ENCODE assay signal across 2 cellular contexts in the genomic region with DNA sequence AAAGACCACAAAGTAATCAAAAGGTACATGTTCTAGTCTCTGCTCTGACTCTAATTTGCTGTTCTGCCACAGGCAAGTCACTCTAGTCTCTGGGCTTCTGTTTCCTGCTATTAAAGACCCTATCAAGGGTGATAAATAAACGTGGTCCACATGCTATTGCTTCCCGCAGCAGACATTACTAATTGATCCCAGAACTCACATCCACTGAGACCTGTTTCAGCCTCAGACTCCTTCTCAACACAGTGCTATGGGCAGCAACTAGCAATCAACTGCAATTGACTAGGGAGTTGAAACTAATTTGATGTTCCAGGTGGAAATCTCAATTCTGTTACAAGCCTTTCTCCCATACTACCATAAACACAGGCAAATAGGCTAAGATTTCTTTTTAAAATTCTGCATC.
A peak's percentile ranks its signal among the peaks of the same experiment; 100 is the strongest.
TF ChIP-seq lines count a peak whose summit lies in the region.

No MANE protein-coding gene starts in this region.

TF ChIP-seq in GM12878, 131 proteins besides CTCF, POLR2A, EP300 and RAD21:
- peak; percentile 50; the same call in 1 of the 2 replicates for TF ChIP-seq MLLT1 (IDR thresholded peaks at IDR 0.05)
- no peak for TF ChIP-seq ZNF207 (IDR thresholded peaks at IDR 0.05; ENCODE audit: borderline replicate concordance)
TF ChIP-seq in GM12878: peak in this region for 1.

TF ChIP-seq in K562, 482 proteins besides CTCF, POLR2A, EP300 and RAD21:
- TF ChIP-seq TCF3 (CRISPR knock-in tag; IDR thresholded peaks at IDR 0.05) = no peak
- TF ChIP-seq ZBTB17 (CRISPR knock-in tag; IDR thresholded peaks at IDR 0.05) = peak; percentile 90
- TF ChIP-seq ZNF449 (CRISPR knock-in tag; IDR thresholded peaks at IDR 0.05) = no peak
- TF ChIP-seq EZH2 (IDR thresholded peaks at IDR 0.05; ENCODE audit: borderline replicate concordance, low read depth, low read length) = no peak
- no peak for TF ChIP-seq FOXK2 (conservative IDR thresholded peaks at IDR 0.05 in 1 of 2, IDR thresholded peaks at IDR 0.05 in 1 of 2; ENCODE audit: low read depth in 2 of 2)
- no peak for TF ChIP-seq STAT5B (CRISPR knock-in tag; IDR thresholded peaks at IDR 0.05)
- TF ChIP-seq ELF1 (tag; IDR thresholded peaks at IDR 0.05) = no peak
- TF ChIP-seq ZNF655 (CRISPR knock-in tag; IDR thresholded peaks at IDR 0.05) = no peak
- 0 out of 2 replicates have a peak, but pooled peaks have one; percentile 36 for TF ChIP-seq ZNF23 (CRISPR knock-in tag; IDR thresholded peaks at IDR 0.05)
- TF ChIP-seq, protein P1, sequence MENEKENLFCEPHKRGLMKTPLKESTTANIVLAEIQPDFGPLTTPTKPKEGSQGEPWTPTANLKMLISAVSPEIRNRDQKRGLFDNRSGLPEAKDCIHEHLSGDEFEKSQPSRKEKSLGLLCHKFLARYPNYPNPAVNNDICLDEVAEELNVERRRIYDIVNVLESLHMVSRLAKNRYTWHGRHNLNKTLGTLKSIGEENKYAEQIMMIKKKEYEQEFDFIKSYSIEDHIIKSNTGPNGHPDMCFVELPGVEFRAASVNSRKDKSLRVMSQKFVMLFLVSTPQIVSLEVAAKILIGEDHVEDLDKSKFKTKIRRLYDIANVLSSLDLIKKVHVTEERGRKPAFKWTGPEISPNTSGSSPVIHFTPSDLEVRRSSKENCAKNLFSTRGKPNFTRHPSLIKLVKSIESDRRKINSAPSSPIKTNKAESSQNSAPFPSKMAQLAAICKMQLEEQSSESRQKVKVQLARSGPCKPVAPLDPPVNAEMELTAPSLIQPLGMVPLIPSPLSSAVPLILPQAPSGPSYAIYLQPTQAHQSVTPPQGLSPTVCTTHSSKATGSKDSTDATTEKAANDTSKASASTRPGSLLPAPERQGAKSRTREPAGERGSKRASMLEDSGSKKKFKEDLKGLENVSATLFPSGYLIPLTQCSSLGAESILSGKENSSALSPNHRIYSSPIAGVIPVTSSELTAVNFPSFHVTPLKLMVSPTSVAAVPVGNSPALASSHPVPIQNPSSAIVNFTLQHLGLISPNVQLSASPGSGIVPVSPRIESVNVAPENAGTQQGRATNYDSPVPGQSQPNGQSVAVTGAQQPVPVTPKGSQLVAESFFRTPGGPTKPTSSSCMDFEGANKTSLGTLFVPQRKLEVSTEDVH (IDR thresholded peaks at IDR 0.05; ENCODE audit: low read depth, partially characterized antibody) = no peak
- TF ChIP-seq SP1 (CRISPR knock-in tag; IDR thresholded peaks at IDR 0.05) = no peak
- no peak for TF ChIP-seq ZNF592 (IDR thresholded peaks at IDR 0.05)
- no peak for TF ChIP-seq MIER1 (IDR thresholded peaks at IDR 0.05; ENCODE audit: low read depth)
- no peak for TF ChIP-seq HNRNPK (IDR thresholded peaks at IDR 0.05; ENCODE audit: low read depth, low read length, poor library complexity, severe bottlenecking)
- no peak for TF ChIP-seq YY1 (IDR thresholded peaks at IDR 0.05; ENCODE audit: borderline replicate concordance in 1 of 3, control insufficient read depth in 1 of 3, extremely low read depth in 1 of 3, insufficient read depth in 3 of 3, insufficient read length in 1 of 3, insufficient replicate concordance in 2 of 3, low read depth in 1 of 3, low read length in 2 of 3)
- no peak for TF ChIP-seq ZBTB43 (CRISPR knock-in tag; IDR thresholded peaks at IDR 0.05)
- no peak for TF ChIP-seq ZBTB49 (CRISPR knock-in tag; IDR thresholded peaks at IDR 0.05; ENCODE audit: borderline replicate concordance)
- no peak for TF ChIP-seq ZNF134 (CRISPR knock-in tag; conservative IDR thresholded peaks at IDR 0.05)
- no peak for TF ChIP-seq PHB2 (IDR thresholded peaks at IDR 0.05; ENCODE audit: low read depth)
- no peak for TF ChIP-seq ZNF277 (CRISPR knock-in tag; IDR thresholded peaks at IDR 0.05; ENCODE audit: borderline replicate concordance)
- TF ChIP-seq C11orf30 (IDR thresholded peaks at IDR 0.05; ENCODE audit: low read depth) = no peak
- no peak for TF ChIP-seq GMEB1 (CRISPR knock-in tag; IDR thresholded peaks at IDR 0.05)
- TF ChIP-seq, protein P2, sequence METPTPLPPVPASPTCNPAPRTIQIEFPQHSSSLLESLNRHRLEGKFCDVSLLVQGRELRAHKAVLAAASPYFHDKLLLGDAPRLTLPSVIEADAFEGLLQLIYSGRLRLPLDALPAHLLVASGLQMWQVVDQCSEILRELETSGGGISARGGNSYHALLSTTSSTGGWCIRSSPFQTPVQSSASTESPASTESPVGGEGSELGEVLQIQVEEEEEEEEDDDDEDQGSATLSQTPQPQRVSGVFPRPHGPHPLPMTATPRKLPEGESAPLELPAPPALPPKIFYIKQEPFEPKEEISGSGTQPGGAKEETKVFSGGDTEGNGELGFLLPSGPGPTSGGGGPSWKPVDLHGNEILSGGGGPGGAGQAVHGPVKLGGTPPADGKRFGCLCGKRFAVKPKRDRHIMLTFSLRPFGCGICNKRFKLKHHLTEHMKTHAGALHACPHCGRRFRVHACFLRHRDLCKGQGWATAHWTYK (CRISPR knock-in tag; IDR thresholded peaks at IDR 0.05) = no peak
- no peak for TF ChIP-seq ZFX (CRISPR knock-in tag; IDR thresholded peaks at IDR 0.05)
- no peak for TF ChIP-seq ZBTB1 (CRISPR knock-in tag; IDR thresholded peaks at IDR 0.05; ENCODE audit: borderline replicate concordance, low read depth)
- peak in 1 of 2 experiments; percentile 81; a peak in 1 of 4 replicates for TF ChIP-seq MLLT1 (IDR thresholded peaks at IDR 0.05)
